In the genomic region with DNA sequence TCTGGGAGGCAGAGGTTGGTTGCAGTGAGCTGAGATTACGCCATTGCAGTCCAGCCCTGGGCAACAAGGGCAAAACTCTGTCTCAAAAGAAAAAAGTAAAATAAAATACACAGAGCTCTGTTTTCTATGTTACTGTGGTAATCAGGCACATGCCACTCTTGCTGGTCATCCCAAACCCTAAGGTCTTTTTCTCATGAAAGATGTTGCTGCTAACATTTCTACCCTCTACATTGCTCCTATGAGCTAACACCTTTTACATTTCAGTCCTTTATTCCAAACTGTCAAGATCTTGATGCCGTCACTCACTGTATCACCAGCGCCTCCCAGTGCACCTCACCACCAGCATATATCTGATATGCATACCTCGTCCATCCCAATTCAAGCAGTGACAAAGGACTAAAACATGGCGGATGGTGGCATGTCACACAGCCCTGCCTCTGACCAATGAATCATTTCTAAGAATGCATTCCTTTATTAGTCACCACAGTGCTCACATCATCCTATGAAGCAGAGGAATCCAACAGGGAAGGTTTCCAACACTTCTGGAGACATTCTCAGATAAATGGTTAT, we compare ENCODE assay signal across 13 cellular contexts. TPM values are rescaled to one million over a fixed set of nuclear protein-coding genes. Genes with fewer than 3 reads are reported as not detected.
DNase-seq lines count a peak whose midpoint lies in the region; ATAC-seq, FAIRE-seq and TF ChIP-seq lines count a peak whose summit lies in the region.
"Had no signal": no experiment of that assay in that cellular context is flagged by ENCODE, and none has a peak within 500 bp of the region (broad histone marks: within the 10 kb centered on the region; RNA-seq: fewer than 3 reads in every experiment).

No MANE protein-coding gene starts in this region.

- no peak overlapping the region for H4K8ac ChIP-seq in mesendoderm (ENCODE audit: low read depth, low read length)

- no peak for TF ChIP-seq POLR2A in K562 (conservative IDR thresholded peaks at IDR 0.05)

- DNase-seq in AG09319 (ENCODE audit: extremely low read depth, low read depth), result peak; percentile 41
- peak; percentile 92 for DNase-seq in HT1080 (ENCODE audit: low read depth)
- DNase-seq in K562 (ENCODE audit: extremely low read depth in 1 of 4, low spot score in 3 of 4), result no peak
- peak; percentile 71 for DNase-seq in mesendoderm
- no peak for DNase-seq in NCI-H2107 treated with DMSO at 0.1 percent for 48 hours (lab: John Stamatoyannopoulos, UW; ENCODE audit: unreplicated experiment)
- DNase-seq in mucosa of gallbladder (ENCODE audit: low spot score), result no peak
- no peak for DNase-seq in NCI-H1105 treated with DMSO at 0.1 percent for 48 hours (lab: John Stamatoyannopoulos, UW)
- DNase-seq: activated T-cell treated with anti-CD3 and anti-CD28 coated beads, Interleukin-2, amount 50 U/mL, for 1 hour; GOT3; left ventricle myocardium inferior; NCI-H2171; T-helper 17 cell had no signal

- H3K9ac ChIP-seq in K562 (ENCODE audit: insufficient read depth in 1 of 2, low read depth in 2 of 2, low read length in 2 of 2) (no peak overlapping the region), mesendoderm (ENCODE audit: low read length) (no peak overlapping the region)

- peaks cover 0 to 12% of the 10 kb centered on the region in 2 experiments; a peak in 2 of 5 replicates for H3K4me1 ChIP-seq in K562 (replicated peaks in 1 of 2; ENCODE audit: control insufficient read depth in 2 of 2, insufficient read depth in 2 of 2, low read length in 2 of 2)
- H3K4me1 ChIP-seq in mesendoderm (ENCODE audit: control insufficient read depth, low read depth, low read length), result no peaks in the 10 kb centered on the region

- POLR2A ChIA-PET in K562 (lab: Yijun Ruan, JAX), result interaction anchor here (0.6 to 0.7 kb wide), 2 partner anchors 277 to 390 kb away, joined by 3 to 4 read pairs; no protein-coding TSS in a partner anchor

- H3K9me3 ChIP-seq in K562 (replicated peaks; ENCODE audit: control insufficient read depth, insufficient read depth, low read depth, low read length), result no peaks in the 10 kb centered on the region
- H3K9me3 ChIP-seq: left ventricle myocardium inferior had no signal

- no peak overlapping the region for H3K56ac ChIP-seq in mesendoderm (ENCODE audit: low read length)

- no peak overlapping the region for H3K18ac ChIP-seq in mesendoderm (ENCODE audit: low read length)

- H4K5ac ChIP-seq in mesendoderm (ENCODE audit: low read length), result no peak overlapping the region

- no peak overlapping the region for H2AFZ ChIP-seq in K562 (ENCODE audit: low read depth, low read length)

- H3K4ac ChIP-seq in mesendoderm (ENCODE audit: low read depth, low read length), result no peak overlapping the region

- no peak overlapping the region for H2BK120ac ChIP-seq in mesendoderm (ENCODE audit: low read depth, low read length)

- no peak overlapping the region for H2BK15ac ChIP-seq in mesendoderm (replicated peaks; ENCODE audit: low read depth)

- H3K4me3 ChIP-seq in K562 (no peak overlapping the region), mesendoderm (ENCODE audit: low read length) (no peak overlapping the region)
- H3K4me3 ChIP-seq: left ventricle myocardium inferior had no signal

- no peak for FAIRE-seq in K562 (lab: Jason Lieb, UNC)

- TF ChIP-seq CTCF in AG09319 (IDR thresholded peaks at IDR 0.05; ENCODE audit: low read depth, low read length) (no peak), K562 (IDR thresholded peaks at IDR 0.05 in 2 of 3, conservative IDR thresholded peaks at IDR 0.05 in 1 of 3; ENCODE audit: insufficient read depth in 2 of 3, low read depth in 1 of 3, low read length in 3 of 3) (no peak)

- TF ChIP-seq RAD21 in K562 (CRISPR knock-in tag; conservative IDR thresholded peaks at IDR 0.05 in 1 of 2, IDR thresholded peaks at IDR 0.05 in 1 of 2), result no peak

- no peaks in the 10 kb centered on the region for H3K27me3 ChIP-seq in K562 (ENCODE audit: control insufficient read depth in 2 of 2, insufficient read depth in 2 of 2, low read length in 2 of 2)
- no peaks in the 10 kb centered on the region for H3K27me3 ChIP-seq in mesendoderm (ENCODE audit: insufficient read depth, low read length, poor library complexity)

- H3K9me1 ChIP-seq in K562 (ENCODE audit: control insufficient read depth, insufficient read depth, low read length), result no peaks in the 10 kb centered on the region

- ATAC-seq in K562, result no peak
- no peak for ATAC-seq in HG03196 (IDR thresholded peaks at IDR 0.05; ENCODE audit: unreplicated experiment)
- ATAC-seq: T-helper 17 cell had no signal

- intact Hi-C loops in K562 (cut with micrococcal nuclease), result no loop called here

- no peak overlapping the region for H3K27ac ChIP-seq in K562 (ENCODE audit: extremely low read depth, low read depth, low read length)
- H3K27ac ChIP-seq in mesendoderm (ENCODE audit: low read depth, low read length), result no peak overlapping the region
- H3K27ac ChIP-seq: left ventricle myocardium inferior had no signal

- 59% methylated on average over 5 of the region's 5 CpGs for WGBS in K562 (ENCODE audit: insufficient coverage, low coverage, missing lambda C conversion rate)
- no CpG with 5 or more reads among the region's 5 CpGs for WGBS in mesendoderm (ENCODE audit: extremely low coverage, insufficient coverage, low lambda C conversion rate)

- H3K79me2 ChIP-seq in K562 (ENCODE audit: control insufficient read depth, insufficient read depth, low read length), result peaks cover 34% of the 10 kb centered on the region
- peaks cover 33% of the 10 kb centered on the region for H3K79me2 ChIP-seq in mesendoderm (ENCODE audit: control insufficient read depth, insufficient read depth, low read length)

- H2AK5ac ChIP-seq in mesendoderm (ENCODE audit: low read length), result no peak overlapping the region

- H3K23ac ChIP-seq in mesendoderm (ENCODE audit: low read length), result no peak overlapping the region

- in situ Hi-C loops in K562 (cut with MboI), result no loop called here

- TF ChIP-seq EP300 in K562 (IDR thresholded peaks at IDR 0.05; ENCODE audit: low read length), result no peak

- H3K4me2 ChIP-seq in K562 (ENCODE audit: insufficient read depth, low read length), result no peak overlapping the region
- H3K4me2 ChIP-seq in mesendoderm (ENCODE audit: low read length), result no peak overlapping the region

- CTCF ChIA-PET in K562 (lab: Yijun Ruan, JAX; ENCODE audit: low intra/inter-chr PET ratio), result interaction anchor here (0.6 kb wide), 1 partner anchor 450 kb away, joined by 3 read pairs; no protein-coding TSS in a partner anchor

- peaks cover 15% of the 10 kb centered on the region for H3K79me1 ChIP-seq in mesendoderm (ENCODE audit: low read length)

- no TSS peak for BruUV-seq in K562 (replicated peaks; lab: Mats Ljungman, UMichigan)

- H3K36me3 ChIP-seq in K562 (ENCODE audit: control insufficient read depth, insufficient read depth, low read length), result peaks cover 45% of the 10 kb centered on the region
- H3K36me3 ChIP-seq in mesendoderm (ENCODE audit: control insufficient read depth, insufficient read depth, low read length), result peaks cover 5% of the 10 kb centered on the region

- H2BK5ac ChIP-seq in mesendoderm (ENCODE audit: low read length), result no peak overlapping the region

- no peaks in the 10 kb centered on the region for H4K20me1 ChIP-seq in K562 (replicated peaks; ENCODE audit: control insufficient read depth, insufficient read depth, low read length)

RNA-seq across cellular contexts. Expression of gene DAGLB, which starts 4.3 kb away (rescaled TPM):
- 11.0 and 17.1 TPM in 2 replicates for total RNA-seq in HT1080 (2014; rRNA removed; shearing (Covaris generic))
- polyA plus RNA-seq in HT1080 (2015; cell fraction: cytosol; rRNA removed), result 9.8 and 13.1 TPM in 2 replicates
- polyA plus RNA-seq in HT1080 (2015; cell fraction: nucleus; rRNA removed), result 37.1 and 41.2 TPM in 2 replicates
- 63.0 and 140 TPM in 2 replicates for total RNA-seq in K562 (2011; cell fraction: chromatin; rRNA removed; ENCODE audit: low replicate concordance)
- 64.6 and 66.9 TPM in 2 replicates for total RNA-seq in K562 (2011; cell fraction: nucleolus; rRNA removed)
- total RNA-seq in K562 (2011; cell fraction: nucleoplasm; rRNA removed), result 67.4 and 68.4 TPM in 2 replicates
- total RNA-seq in K562 (2014; rRNA removed) (9.4 and 11.3 TPM in 2 replicates), K562 (2014; rRNA removed; fragmentation: Illumina TruSeq; extraction: Trizol) (4.1 and 5.8 TPM in 2 replicates), K562 (2015; rRNA removed; fragmentation: Illumina TruSeq; extraction: Trizol) (9.4 and 9.7 TPM in 2 replicates), K562 (2021) (16.3 and 16.4 TPM in 2 replicates), mucosa of gallbladder (28.8 TPM)
- polyA plus RNA-seq in K562 (2011; rRNA removed) (12.0 and 15.8 TPM in 2 replicates), K562 (2014; fragmentation: Illumina TruSeq; extraction: Trizol) (7.8 and 8.9 TPM in 2 replicates), K562 (2014; fragmentation: Nextera tagmentation; extraction: Ambion mirVana) (1 to 10 TPM in 1 of 2 experiments, under 1 TPM in 1; 0.92 to 1.0 TPM), K562 (2014; rRNA removed) (9.3 and 9.5 TPM in 2 replicates)
- polyA plus RNA-seq in K562 (2011; cell fraction: cytosol; rRNA removed), result 15.1 and 17.4 TPM in 2 replicates
- polyA plus RNA-seq in K562 (2011; cell fraction: nucleus; rRNA removed), result 31.9 and 32.2 TPM in 2 replicates
- polyA plus RNA-seq in K562 (2012), result 7.4 and 10.0 TPM in 2 replicates
- polyA minus RNA-seq in K562 (2011; rRNA and poly(A)+ RNA removed), result 30.5 and 33.7 TPM in 2 replicates
- 20.4 and 27.9 TPM in 2 replicates for polyA minus RNA-seq in K562 (2011; cell fraction: cytosol; rRNA and poly(A)+ RNA removed)
- polyA minus RNA-seq in K562 (2011; cell fraction: nucleus; rRNA and poly(A)+ RNA removed), result 20.7 and 23.4 TPM in 2 replicates
- polyA plus RNA-seq in mesendoderm (2013, experiment 1 of 2), result 9.9 TPM
- 9.7 TPM for polyA plus RNA-seq in mesendoderm (2013, experiment 2 of 2)

RNA-seq across cellular contexts. Expression of gene KDELR2, which starts 40.5 kb away (rescaled TPM):
- total RNA-seq in HT1080 (2014; rRNA removed; shearing (Covaris generic)), result 66.7 and 125 TPM in 2 replicates
- 165 and 187 TPM in 2 replicates for polyA plus RNA-seq in HT1080 (2015; cell fraction: cytosol; rRNA removed)
- polyA plus RNA-seq in HT1080 (2015; cell fraction: nucleus; rRNA removed), result 78.3 and 82.8 TPM in 2 replicates
- 94.9 and 147 TPM in 2 replicates for total RNA-seq in K562 (2011; cell fraction: chromatin; rRNA removed; ENCODE audit: low replicate concordance)
- total RNA-seq in K562 (2011; cell fraction: nucleolus; rRNA removed), result 95.4 and 110 TPM in 2 replicates
- 163 and 235 TPM in 2 replicates for total RNA-seq in K562 (2011; cell fraction: nucleoplasm; rRNA removed)
- total RNA-seq in K562 (2014; rRNA removed) (40.5 and 58.3 TPM in 2 replicates), K562 (2014; rRNA removed; fragmentation: Illumina TruSeq; extraction: Trizol) (80.3 and 80.4 TPM in 2 replicates), K562 (2015; rRNA removed; fragmentation: Illumina TruSeq; extraction: Trizol) (61.2 and 67.6 TPM in 2 replicates), K562 (2021) (111 and 113 TPM in 2 replicates), mucosa of gallbladder (188 TPM)
- polyA plus RNA-seq in K562 (2011; rRNA removed) (121 and 166 TPM in 2 replicates), K562 (2014; fragmentation: Illumina TruSeq; extraction: Trizol) (69.8 and 75.3 TPM in 2 replicates), K562 (2014; fragmentation: Nextera tagmentation; extraction: Ambion mirVana) (10 to 100 TPM; 27.4 to 27.9 TPM), K562 (2014; rRNA removed) (51.3 and 67.0 TPM in 2 replicates)
- polyA plus RNA-seq in K562 (2011; cell fraction: cytosol; rRNA removed), result 75.6 and 141 TPM in 2 replicates
- polyA plus RNA-seq in K562 (2011; cell fraction: nucleus; rRNA removed), result 37.8 and 76.5 TPM in 2 replicates
- 65.3 and 95.8 TPM in 2 replicates for polyA plus RNA-seq in K562 (2012)
- 88.6 and 117 TPM in 2 replicates for polyA minus RNA-seq in K562 (2011; rRNA and poly(A)+ RNA removed)
- 54.8 and 56.9 TPM in 2 replicates for polyA minus RNA-seq in K562 (2011; cell fraction: cytosol; rRNA and poly(A)+ RNA removed)
- polyA minus RNA-seq in K562 (2011; cell fraction: nucleus; rRNA and poly(A)+ RNA removed), result 15.2 and 34.5 TPM in 2 replicates
- 72.8 TPM for polyA plus RNA-seq in mesendoderm (2013, experiment 1 of 2)
- polyA plus RNA-seq in mesendoderm (2013, experiment 2 of 2), result 72.0 TPM

Comparison
In these comparisons a context has a peak if more than half of its experiments do, and no peak if none do; other contexts are left out.
1. DNase-seq: peak in AG09319 (single experiment), HT1080 (single experiment) and mesendoderm (single experiment); none in K562 (0 of 4), NCI-H2107 treated with DMSO at 0.1 percent for 48 hours (single experiment), mucosa of gallbladder (single experiment) and NCI-H1105 treated with DMSO at 0.1 percent for 48 hours (single experiment).